In genomic region chr12:50505945-50506344, GRCh38 we compare ENCODE assay signal across 8 cellular contexts. TPM values are rescaled to one million over a fixed set of nuclear protein-coding genes. Genes with fewer than 3 reads are reported as not detected.
DNase-seq lines count a peak whose midpoint lies in the region; ATAC-seq, FAIRE-seq and TF ChIP-seq lines count a peak whose summit lies in the region.

No MANE protein-coding gene starts in this region.

- TSS peak; percentile 91 for BruUV-seq in Calu3 (replicated peaks; lab: Mats Ljungman, UMichigan)

- H3K27me3 Mint-ChIP-seq in Calu3 (ENCODE audit: unreplicated experiment) = no peaks in the 10 kb centered on the region

- peak overlapping the region; percentile 83 for H2AFZ ChIP-seq in MM.1S (ENCODE audit: low read length)

- DNase-seq in Calu3 = no peak
- no peak for DNase-seq in MM.1S
- peak in 3 of 4 donors; percentile 23 to 43 (median 38) for DNase-seq in body of pancreas
- DNase-seq in kidney = no peak
- DNase-seq in spleen = no peak
- DNase-seq in mesenteric fat pad (ENCODE audit: low spot score) = no peak

- CTCF ChIA-PET in Calu3 (lab: Charles Lee) = interaction anchor here (1.1 to 1.5 kb wide), 6 partner anchors 32 to 136 kb away, joined by 3 to 6 read pairs (median 4); no protein-coding TSS in a partner anchor

- H3K9ac ChIP-seq in MM.1S (ENCODE audit: low read length) (peak overlapping the region; percentile 89; the same call in 1 of the 2 replicates), kidney (ENCODE audit: low read length in 2 of 2) (peak overlapping the region; percentile 91 to 95)

- no peaks in the 10 kb centered on the region for H4K20me1 ChIP-seq in MM.1S (ENCODE audit: insufficient read depth, low read length)

- peaks cover 25% of the 10 kb centered on the region for H3K4me1 Mint-ChIP-seq in Calu3 (ENCODE audit: low read depth, unreplicated experiment)

- H3K9me3 Mint-ChIP-seq in Calu3 (ENCODE audit: low read depth, unreplicated experiment) = no peaks in the 10 kb centered on the region

- peak overlapping the region; percentile 77 for H3K4me3 Mint-ChIP-seq in Calu3 (ENCODE audit: low read depth, unreplicated experiment)

- TF ChIP-seq CTCF in Calu3 (IDR thresholded peaks at IDR 0.05; ENCODE audit: unreplicated experiment) (no peak), MM.1S (IDR thresholded peaks at IDR 0.05; ENCODE audit: low read length) (no peak), body of pancreas (IDR thresholded peaks at IDR 0.05) (no peak), kidney (IDR thresholded peaks at IDR 0.05; ENCODE audit: borderline replicate concordance, extremely low read depth, insufficient read depth) (no peak), spleen (IDR thresholded peaks at IDR 0.05 in 8 of 11, conservative IDR thresholded peaks at IDR 0.05 in 3 of 11) (no peak)

- H3K9me2 ChIP-seq in MM.1S (replicated peaks; ENCODE audit: insufficient read depth, low read length) = no peaks in the 10 kb centered on the region

- H3K9me3 ChIP-seq in MM.1S (replicated peaks; ENCODE audit: insufficient read depth, low read length) (no peaks in the 10 kb centered on the region), body of pancreas (no peaks in the 10 kb centered on the region), kidney (ENCODE audit: control insufficient read depth in 1 of 2, low read length in 2 of 2) (no peaks in the 10 kb centered on the region), spleen (no peaks in the 10 kb centered on the region)

- FAIRE-seq in kidney (lab: Jason Lieb, UNC) = no peak

- H3K4me2 ChIP-seq in MM.1S (ENCODE audit: low read depth, low read length) = peak overlapping the region; percentile 98

- H3K27ac ChIP-seq in MM.1S (ENCODE audit: low read length) (no peak overlapping the region), body of pancreas (peak overlapping the region; percentile 32 to 97 (median 92)), kidney (ENCODE audit: low read depth in 2 of 2, low read length in 2 of 2) (peak overlapping the region in 1 of 2 donors; percentile 94), spleen (peak overlapping the region; percentile 91 to 99 (median 97))

- H3K36me3 ChIP-seq in MM.1S (replicated peaks; ENCODE audit: insufficient read depth, low read length) = no peaks in the 10 kb centered on the region
- no peaks in the 10 kb centered on the region for H3K36me3 ChIP-seq in body of pancreas (replicated peaks in 1 of 2; ENCODE audit: insufficient read depth in 1 of 2, low read depth in 2 of 2)
- no peaks in the 10 kb centered on the region for H3K36me3 ChIP-seq in kidney (ENCODE audit: control insufficient read depth in 1 of 2, insufficient read depth in 2 of 2, low read length in 2 of 2)
- H3K36me3 ChIP-seq in spleen = no peaks in the 10 kb centered on the region

- H3K4me1 ChIP-seq in MM.1S (ENCODE audit: low read length) = peaks cover 12% of the 10 kb centered on the region
- peaks cover 51% of the 10 kb centered on the region for H3K4me1 ChIP-seq in body of pancreas
- peaks cover 14 to 18% of the 10 kb centered on the region in 2 donors for H3K4me1 ChIP-seq in kidney (ENCODE audit: control insufficient read depth in 1 of 2, insufficient read depth in 1 of 2, low read depth in 1 of 2, low read length in 2 of 2)
- peaks cover 45 to 63% (median 54%) of the 10 kb centered on the region in 6 donors for H3K4me1 ChIP-seq in spleen

- no peak for TF ChIP-seq POLR2A in body of pancreas (IDR thresholded peaks at IDR 0.05)
- no peak for TF ChIP-seq POLR2A in spleen (IDR thresholded peaks at IDR 0.05)

- no peaks in the 10 kb centered on the region; the same call in 1 of the 2 replicates for H3F3A ChIP-seq in MM.1S (ENCODE audit: insufficient read depth, low read length)

- WGBS in body of pancreas, 2 donors = 0 to 2% methylated on average over 3 of the region's 3 CpGs
- WGBS in spleen, 5 donors = 1 to 6% (median 2%) methylated on average over 3 of the region's 3 CpGs

- peak overlapping the region; percentile 82 for H3K27ac Mint-ChIP-seq in Calu3 (ENCODE audit: unreplicated experiment)

- ATAC-seq in body of pancreas = no peak
- no peak for ATAC-seq in HG02588 (IDR thresholded peaks at IDR 0.05; ENCODE audit: unreplicated experiment)
- ATAC-seq in HG03045 (IDR thresholded peaks at IDR 0.05; ENCODE audit: unreplicated experiment) = no peak

- intact Hi-C loops in Calu3 (cut with micrococcal nuclease; ENCODE audit: unreplicated experiment) = loop anchor here (2.0 to 5.0 kb wide), 2 partner anchors 41 to 133 kb away; no protein-coding TSS in a partner anchor
- intact Hi-C loops in body of pancreas (cut with DNase I) = no loop called here
- intact Hi-C loops in kidney (cut with DNase I) = no loop called here
- intact Hi-C loops in spleen (cut with DNase I; ENCODE audit: low total_unique reads) = no loop called here

- H3K79me2 ChIP-seq in MM.1S (ENCODE audit: low read length) = peaks cover 57% of the 10 kb centered on the region

- H3K27me3 ChIP-seq in MM.1S (replicated peaks; ENCODE audit: insufficient read depth, low read length) (no peaks in the 10 kb centered on the region), body of pancreas (no peaks in the 10 kb centered on the region), spleen (replicated peaks in 1 of 7) (no peaks in the 10 kb centered on the region)

- H3K4me3 ChIP-seq in MM.1S (ENCODE audit: low read length) = peak overlapping the region; percentile 85
- peak overlapping the region; percentile 18 to 90 for H3K4me3 ChIP-seq in body of pancreas
- H3K4me3 ChIP-seq in kidney (ENCODE audit: low read length in 2 of 2) = peak overlapping the region; percentile 86 to 92
- peak overlapping the region; percentile 82 to 94 (median 88) for H3K4me3 ChIP-seq in spleen

- H3K36me3 Mint-ChIP-seq in Calu3 (ENCODE audit: insufficient read depth, unreplicated experiment) = peaks cover 39% of the 10 kb centered on the region

RNA-seq across cellular contexts. Expression of gene DIP2B, which starts 1.2 kb away (rescaled TPM):
- total RNA-seq in Calu3 (2022) = 22.8 and 24.5 TPM in 2 replicates
- 10 to 100 TPM; 15.8 to 28.7 TPM for total RNA-seq in body of pancreas
- 23.3 TPM for total RNA-seq in kidney
- 4.6 TPM for polyA plus RNA-seq in kidney (ENCODE audit: insufficient read depth, low read depth, low replicate concordance)
- 10 to 100 TPM; 46.2 to 96.4 (median 77.7) TPM for total RNA-seq in spleen
- polyA plus RNA-seq in spleen = 10 to 100 TPM in 1 of 3 donors, 1 to 10 TPM in 2; 5.6 to 10.5 (median 7.0) TPM
- total RNA-seq in mesenteric fat pad = 21.3 TPM

Comparison
In these comparisons a context has a peak if more than half of its experiments do, and no peak if none do; other contexts are left out.
1. DNase-seq: peak in body of pancreas (3 of 4); none in Calu3 (single experiment), MM.1S (single experiment), kidney (single experiment), spleen (single experiment) and mesenteric fat pad (single experiment).
2. Peak in every context shown above with its lines, with median percentiles within 50 percentile points of each other: H3K4me3 ChIP-seq.